Comparison of ENCODE assay signal across 2 cellular contexts in the genomic region with DNA sequence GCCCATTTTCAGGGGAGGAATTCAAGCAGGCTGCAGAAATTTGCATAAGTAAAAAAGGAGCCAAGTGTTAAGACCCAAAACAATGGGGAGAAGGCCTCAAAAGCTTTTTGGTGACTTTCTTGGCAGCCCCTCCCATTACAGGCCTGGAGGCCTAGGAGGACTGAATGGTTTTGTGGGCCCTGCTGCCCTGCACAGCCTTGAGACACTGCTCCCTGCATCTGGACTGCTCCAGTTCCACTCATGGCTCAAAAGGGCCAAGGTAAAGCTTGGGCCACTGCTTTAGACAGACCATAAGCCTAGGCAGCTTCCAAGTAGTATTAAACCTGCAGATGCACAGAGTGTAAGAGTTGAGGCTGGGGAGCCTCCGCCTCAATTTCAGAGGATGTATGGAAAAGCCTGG.
TF ChIP-seq lines count a peak whose summit lies in the region.

No MANE protein-coding gene starts in this region.

TF ChIP-seq in A549, 52 proteins besides CTCF, POLR2A, EP300 and RAD21 (continued from another document):
- TF ChIP-seq, protein P1, sequence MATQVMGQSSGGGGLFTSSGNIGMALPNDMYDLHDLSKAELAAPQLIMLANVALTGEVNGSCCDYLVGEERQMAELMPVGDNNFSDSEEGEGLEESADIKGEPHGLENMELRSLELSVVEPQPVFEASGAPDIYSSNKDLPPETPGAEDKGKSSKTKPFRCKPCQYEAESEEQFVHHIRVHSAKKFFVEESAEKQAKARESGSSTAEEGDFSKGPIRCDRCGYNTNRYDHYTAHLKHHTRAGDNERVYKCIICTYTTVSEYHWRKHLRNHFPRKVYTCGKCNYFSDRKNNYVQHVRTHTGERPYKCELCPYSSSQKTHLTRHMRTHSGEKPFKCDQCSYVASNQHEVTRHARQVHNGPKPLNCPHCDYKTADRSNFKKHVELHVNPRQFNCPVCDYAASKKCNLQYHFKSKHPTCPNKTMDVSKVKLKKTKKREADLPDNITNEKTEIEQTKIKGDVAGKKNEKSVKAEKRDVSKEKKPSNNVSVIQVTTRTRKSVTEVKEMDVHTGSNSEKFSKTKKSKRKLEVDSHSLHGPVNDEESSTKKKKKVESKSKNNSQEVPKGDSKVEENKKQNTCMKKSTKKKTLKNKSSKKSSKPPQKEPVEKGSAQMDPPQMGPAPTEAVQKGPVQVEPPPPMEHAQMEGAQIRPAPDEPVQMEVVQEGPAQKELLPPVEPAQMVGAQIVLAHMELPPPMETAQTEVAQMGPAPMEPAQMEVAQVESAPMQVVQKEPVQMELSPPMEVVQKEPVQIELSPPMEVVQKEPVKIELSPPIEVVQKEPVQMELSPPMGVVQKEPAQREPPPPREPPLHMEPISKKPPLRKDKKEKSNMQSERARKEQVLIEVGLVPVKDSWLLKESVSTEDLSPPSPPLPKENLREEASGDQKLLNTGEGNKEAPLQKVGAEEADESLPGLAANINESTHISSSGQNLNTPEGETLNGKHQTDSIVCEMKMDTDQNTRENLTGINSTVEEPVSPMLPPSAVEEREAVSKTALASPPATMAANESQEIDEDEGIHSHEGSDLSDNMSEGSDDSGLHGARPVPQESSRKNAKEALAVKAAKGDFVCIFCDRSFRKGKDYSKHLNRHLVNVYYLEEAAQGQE (IDR thresholded peaks at IDR 0.05), result no peak
- TF ChIP-seq ZFP36 (IDR thresholded peaks at IDR 0.05; ENCODE audit: borderline replicate concordance, partially characterized antibody), result peak; percentile 68
- no peak for TF ChIP-seq JUNB (IDR thresholded peaks at IDR 0.05)

TF ChIP-seq in HEK293, 187 proteins besides CTCF, POLR2A, EP300 and RAD21 (continued from another document):
- TF ChIP-seq, protein P2, sequence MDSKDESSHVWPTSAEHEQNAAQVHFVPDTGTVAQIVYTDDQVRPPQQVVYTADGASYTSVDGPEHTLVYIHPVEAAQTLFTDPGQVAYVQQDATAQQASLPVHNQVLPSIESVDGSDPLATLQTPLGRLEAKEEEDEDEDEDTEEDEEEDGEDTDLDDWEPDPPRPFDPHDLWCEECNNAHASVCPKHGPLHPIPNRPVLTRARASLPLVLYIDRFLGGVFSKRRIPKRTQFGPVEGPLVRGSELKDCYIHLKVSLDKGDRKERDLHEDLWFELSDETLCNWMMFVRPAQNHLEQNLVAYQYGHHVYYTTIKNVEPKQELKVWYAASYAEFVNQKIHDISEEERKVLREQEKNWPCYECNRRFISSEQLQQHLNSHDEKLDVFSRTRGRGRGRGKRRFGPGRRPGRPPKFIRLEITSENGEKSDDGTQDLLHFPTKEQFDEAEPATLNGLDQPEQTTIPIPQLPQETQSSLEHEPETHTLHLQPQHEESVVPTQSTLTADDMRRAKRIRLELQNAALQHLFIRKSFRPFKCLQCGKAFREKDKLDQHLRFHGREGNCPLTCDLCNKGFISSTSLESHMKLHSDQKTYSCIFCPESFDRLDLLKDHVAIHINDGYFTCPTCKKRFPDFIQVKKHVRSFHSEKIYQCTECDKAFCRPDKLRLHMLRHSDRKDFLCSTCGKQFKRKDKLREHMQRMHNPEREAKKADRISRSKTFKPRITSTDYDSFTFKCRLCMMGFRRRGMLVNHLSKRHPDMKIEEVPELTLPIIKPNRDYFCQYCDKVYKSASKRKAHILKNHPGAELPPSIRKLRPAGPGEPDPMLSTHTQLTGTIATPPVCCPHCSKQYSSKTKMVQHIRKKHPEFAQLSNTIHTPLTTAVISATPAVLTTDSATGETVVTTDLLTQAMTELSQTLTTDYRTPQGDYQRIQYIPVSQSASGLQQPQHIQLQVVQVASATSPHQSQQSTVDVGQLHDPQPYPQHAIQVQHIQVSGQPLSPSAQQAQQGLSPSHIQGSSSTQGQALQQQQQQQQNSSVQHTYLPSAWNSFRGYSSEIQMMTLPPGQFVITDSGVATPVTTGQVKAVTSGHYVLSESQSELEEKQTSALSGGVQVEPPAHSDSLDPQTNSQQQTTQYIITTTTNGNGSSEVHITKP (tag by site-specific recombination; IDR thresholded peaks at IDR 0.05), result no peak
- TF ChIP-seq ZNF302 (tag by site-specific recombination; IDR thresholded peaks at IDR 0.05; ENCODE audit: low read depth) (no peak), TRIM28 (IDR thresholded peaks at IDR 0.05; ENCODE audit: borderline replicate concordance, low read length) (peak; percentile 98), ZNF157 (tag by site-specific recombination; IDR thresholded peaks at IDR 0.05) (no peak), MYNN (tag by site-specific recombination; IDR thresholded peaks at IDR 0.05; ENCODE audit: borderline replicate concordance) (no peak), ZNF585B (tag by site-specific recombination; IDR thresholded peaks at IDR 0.05) (peak; percentile 94), SETDB1 (IDR thresholded peaks at IDR 0.05; ENCODE audit: insufficient read length, low read length) (peak; percentile 93)
- TF ChIP-seq, protein P3, sequence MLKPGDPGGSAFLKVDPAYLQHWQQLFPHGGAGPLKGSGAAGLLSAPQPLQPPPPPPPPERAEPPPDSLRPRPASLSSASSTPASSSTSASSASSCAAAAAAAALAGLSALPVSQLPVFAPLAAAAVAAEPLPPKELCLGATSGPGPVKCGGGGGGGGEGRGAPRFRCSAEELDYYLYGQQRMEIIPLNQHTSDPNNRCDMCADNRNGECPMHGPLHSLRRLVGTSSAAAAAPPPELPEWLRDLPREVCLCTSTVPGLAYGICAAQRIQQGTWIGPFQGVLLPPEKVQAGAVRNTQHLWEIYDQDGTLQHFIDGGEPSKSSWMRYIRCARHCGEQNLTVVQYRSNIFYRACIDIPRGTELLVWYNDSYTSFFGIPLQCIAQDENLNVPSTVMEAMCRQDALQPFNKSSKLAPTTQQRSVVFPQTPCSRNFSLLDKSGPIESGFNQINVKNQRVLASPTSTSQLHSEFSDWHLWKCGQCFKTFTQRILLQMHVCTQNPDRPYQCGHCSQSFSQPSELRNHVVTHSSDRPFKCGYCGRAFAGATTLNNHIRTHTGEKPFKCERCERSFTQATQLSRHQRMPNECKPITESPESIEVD (tag by site-specific recombination; IDR thresholded peaks at IDR 0.05), result no peak
TF ChIP-seq in HEK293: peak in this region for 3.
